Comparison of ENCODE assay signal across 15 cellular contexts in the genomic region with DNA sequence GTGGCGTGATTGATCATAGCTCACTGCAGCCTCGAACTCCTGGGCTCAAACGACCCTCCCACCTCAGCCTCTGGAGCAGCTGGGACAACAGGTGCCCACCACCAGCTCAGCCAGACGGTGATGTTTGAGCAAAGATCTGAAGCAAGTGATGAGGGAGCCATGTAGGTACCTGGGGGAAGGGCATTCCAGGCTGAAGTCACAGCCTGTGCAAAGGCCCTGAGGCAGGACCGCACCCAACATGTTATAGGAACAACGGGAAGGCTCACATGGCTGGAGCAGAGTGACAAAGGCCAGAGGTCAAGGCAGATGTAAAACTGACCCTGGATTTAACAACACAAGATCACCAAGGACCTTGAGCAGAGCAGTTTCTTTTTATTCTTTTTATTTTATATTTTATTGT.
"Had no signal": no experiment of that assay in that cellular context is flagged by ENCODE, and none has a peak within 500 bp of the region (broad histone marks: within the 10 kb centered on the region; RNA-seq: fewer than 3 reads in every experiment).

No MANE protein-coding gene starts in this region.

- H3K4me3 ChIP-seq: coronary artery, heart left ventricle, neural progenitor cell, ovary, right atrium auricular region, suprapubic skin, thyroid gland had no signal

- H3K4me3 Mint-ChIP-seq: mesothelial cell of epicardium, natural killer cell, neural progenitor cell had no signal

- H3K9me3 Mint-ChIP-seq: mesothelial cell of epicardium, natural killer cell, neural progenitor cell had no signal

- H2AFZ ChIP-seq: neural progenitor cell had no signal

- H3K27ac Mint-ChIP-seq: mesothelial cell of epicardium, natural killer cell, neural progenitor cell had no signal

- H3K9ac ChIP-seq: neural progenitor cell had no signal

- H3K4me1 ChIP-seq: neural progenitor cell, thyroid gland had no signal

- H3K27ac ChIP-seq: coronary artery, neural progenitor cell, ovary, right atrium auricular region, suprapubic skin, thyroid gland had no signal

- H3K4me2 ChIP-seq: neural progenitor cell had no signal

- H3K9me3 ChIP-seq: heart left ventricle, ovary, right atrium auricular region, suprapubic skin, thyroid gland had no signal

- DNase-seq: effector memory CD4-positive, alpha-beta T cell; kidney glomerular epithelial cell; natural killer cell; ovary; small intestine; stimulated activated CD4-positive, alpha-beta T cell treated with anti-CD3 and anti-CD28 coated beads, Interleukin-12 subunit alpha, Interleukin-12 subunit beta, amount 100 ng/mL, for 4 hours; stimulated activated naive CD4-positive, alpha-beta T cell; thyroid gland had no signal

- H3K36me3 ChIP-seq: heart left ventricle, neural progenitor cell, ovary, right atrium auricular region, suprapubic skin, thyroid gland had no signal

- ATAC-seq: esophagus mucosa, natural killer cell had no signal

- H3K36me3 Mint-ChIP-seq: mesothelial cell of epicardium, natural killer cell, neural progenitor cell had no signal

- H3K27me3 ChIP-seq: heart left ventricle, neural progenitor cell, ovary, right atrium auricular region, suprapubic skin, thyroid gland had no signal
